ENCODE assay signal across 28 cellular contexts in genomic region chr2:69750246-69750645, GRCh38.
"Had no signal": no experiment of that assay in that cellular context is flagged by ENCODE, and none has a peak within 500 bp of the region (broad histone marks: within the 10 kb centered on the region; RNA-seq: fewer than 3 reads in every experiment).

No MANE protein-coding gene starts in this region.

- H3K36me3 Mint-ChIP-seq: activated naive CD4-positive, alpha-beta T cell treated with anti-CD3 and anti-CD28 coated beads, Interleukin-2, amount 50 U/mL, for 24 hours; natural killer cell had no signal

- H3K4me3 ChIP-seq: colonic mucosa, heart left ventricle, lung, ovary, right atrium auricular region, SK-N-MC, stomach, tibial nerve had no signal

- H3K36me3 ChIP-seq: colonic mucosa, ovary, right atrium auricular region, tibial nerve had no signal

- FAIRE-seq: endothelial cell of umbilical vein, urothelium cell line had no signal

- DNase-seq: activated B cell treated with CpG ODN at 0.5 μM for 24 hours; activated CD4-positive, alpha-beta T cell treated with anti-CD3 and anti-CD28 coated beads, Interleukin-2, amount 50 U/mL, for 1 hour; activated CD8-positive, alpha-beta T cell treated with anti-CD3 and anti-CD28 coated beads for 36 hours; activated gamma-delta T cell treated with Interleukin-2 at 50 U/mL for 16 hours; activated naive CD8-positive, alpha-beta T cell treated with anti-CD3 and anti-CD28 coated beads, Interleukin-2, amount 50 U/mL, for 24 hours; activated T-cell treated with anti-CD3 and anti-CD28 coated beads, Interleukin-2, amount 50 U/mL, for 4 hours; colonic mucosa; foreskin fibroblast; heart left ventricle; hypothalamus; mesendoderm; natural killer cell; ovary; stimulated activated CD4-positive, alpha-beta T cell treated with anti-CD3 and anti-CD28 coated beads, Interleukin-15, amount 100 ng/mL, for 24 hours; stimulated activated CD4-positive, alpha-beta T cell treated with anti-CD3 and anti-CD28 coated beads, Interleukin-2, amount 100 ng/mL, for 24 hours; stimulated activated naive B cell treated with anti-CD40 and anti-IgM and Interleukin-4, amounts not matched to agents 10 μg/mL and 1 μg/mL and 100 μg/mL, for 72 hours; stomach; T-helper 17 cell; T1000 had no signal

- H3K9me3 Mint-ChIP-seq: activated B cell treated with CpG ODN at 0.5 μM for 24 hours; activated CD8-positive, alpha-beta T cell treated with anti-CD3 and anti-CD28 coated beads for 36 hours; activated naive CD4-positive, alpha-beta T cell treated with anti-CD3 and anti-CD28 coated beads, Interleukin-2, amount 50 U/mL, for 24 hours; activated naive CD8-positive, alpha-beta T cell treated with anti-CD3 and anti-CD28 coated beads, Interleukin-2, amount 50 U/mL, for 24 hours; activated T-cell treated with anti-CD3 and anti-CD28 coated beads, Interleukin-2, amount 50 U/mL, for 4 hours; activated T-helper 17 cell treated with anti-CD3 and anti-CD28 coated beads, Interleukin-2, amount 50 U/mL, for 72 hours; natural killer cell; stimulated activated naive B cell treated with anti-CD40 and anti-IgM and Interleukin-4, amounts not matched to agents 10 μg/mL and 1 μg/mL and 100 μg/mL, for 72 hours had no signal

- H3K27me3 Mint-ChIP-seq: activated B cell treated with CpG ODN at 0.5 μM for 24 hours; activated CD8-positive, alpha-beta T cell treated with anti-CD3 and anti-CD28 coated beads for 36 hours; activated naive CD4-positive, alpha-beta T cell treated with anti-CD3 and anti-CD28 coated beads, Interleukin-2, amount 50 U/mL, for 24 hours; activated naive CD8-positive, alpha-beta T cell treated with anti-CD3 and anti-CD28 coated beads, Interleukin-2, amount 50 U/mL, for 24 hours; activated T-helper 17 cell treated with anti-CD3 and anti-CD28 coated beads, Interleukin-2, amount 50 U/mL, for 72 hours; stimulated activated naive B cell treated with anti-CD40 and anti-IgM and Interleukin-4, amounts not matched to agents 10 μg/mL and 1 μg/mL and 100 μg/mL, for 72 hours; T-helper 17 cell had no signal

- H3K27ac ChIP-seq: colonic mucosa, heart left ventricle, ovary, right atrium auricular region, SK-N-MC, tibial nerve had no signal

- H3K4me3 Mint-ChIP-seq: activated B cell treated with CpG ODN at 0.5 μM for 24 hours; activated CD8-positive, alpha-beta T cell treated with anti-CD3 and anti-CD28 coated beads for 36 hours; activated naive CD4-positive, alpha-beta T cell treated with anti-CD3 and anti-CD28 coated beads, Interleukin-2, amount 50 U/mL, for 24 hours; activated naive CD8-positive, alpha-beta T cell treated with anti-CD3 and anti-CD28 coated beads, Interleukin-2, amount 50 U/mL, for 24 hours; activated T-cell treated with anti-CD3 and anti-CD28 coated beads, Interleukin-2, amount 50 U/mL, for 4 hours; activated T-helper 17 cell treated with anti-CD3 and anti-CD28 coated beads, Interleukin-2, amount 50 U/mL, for 72 hours; natural killer cell; stimulated activated naive B cell treated with anti-CD40 and anti-IgM and Interleukin-4, amounts not matched to agents 10 μg/mL and 1 μg/mL and 100 μg/mL, for 72 hours; T-helper 17 cell had no signal

- H3K27me3 ChIP-seq: colonic mucosa, heart left ventricle, ovary, right atrium auricular region, stomach, tibial nerve had no signal

- H3K9me3 ChIP-seq: colonic mucosa, heart left ventricle, ovary, right atrium auricular region, stomach, tibial nerve had no signal

- ATAC-seq: activated CD8-positive, alpha-beta T cell treated with anti-CD3 and anti-CD28 coated beads for 36 hours; activated naive CD8-positive, alpha-beta T cell treated with anti-CD3 and anti-CD28 coated beads, Interleukin-2, amount 50 U/mL, for 24 hours; activated T-cell treated with anti-CD3 and anti-CD28 coated beads, Interleukin-2, amount 50 U/mL, for 4 hours; activated T-helper 17 cell treated with anti-CD3 and anti-CD28 coated beads, Interleukin-2, amount 50 U/mL, for 72 hours; esophagus mucosa; heart left ventricle; natural killer cell; stimulated activated naive B cell treated with anti-CD40 and anti-IgM and Interleukin-4, amounts not matched to agents 10 μg/mL and 1 μg/mL and 100 μg/mL, for 72 hours; T-helper 17 cell had no signal

- H3K27ac Mint-ChIP-seq: activated B cell treated with CpG ODN at 0.5 μM for 24 hours; activated CD8-positive, alpha-beta T cell treated with anti-CD3 and anti-CD28 coated beads for 36 hours; activated naive CD4-positive, alpha-beta T cell treated with anti-CD3 and anti-CD28 coated beads, Interleukin-2, amount 50 U/mL, for 24 hours; activated naive CD8-positive, alpha-beta T cell treated with anti-CD3 and anti-CD28 coated beads, Interleukin-2, amount 50 U/mL, for 24 hours; activated T-helper 17 cell treated with anti-CD3 and anti-CD28 coated beads, Interleukin-2, amount 50 U/mL, for 72 hours; stimulated activated naive B cell treated with anti-CD40 and anti-IgM and Interleukin-4, amounts not matched to agents 10 μg/mL and 1 μg/mL and 100 μg/mL, for 72 hours; T-helper 17 cell had no signal
